Comparison of ENCODE assay signal across 8 cellular contexts in the genomic region with DNA sequence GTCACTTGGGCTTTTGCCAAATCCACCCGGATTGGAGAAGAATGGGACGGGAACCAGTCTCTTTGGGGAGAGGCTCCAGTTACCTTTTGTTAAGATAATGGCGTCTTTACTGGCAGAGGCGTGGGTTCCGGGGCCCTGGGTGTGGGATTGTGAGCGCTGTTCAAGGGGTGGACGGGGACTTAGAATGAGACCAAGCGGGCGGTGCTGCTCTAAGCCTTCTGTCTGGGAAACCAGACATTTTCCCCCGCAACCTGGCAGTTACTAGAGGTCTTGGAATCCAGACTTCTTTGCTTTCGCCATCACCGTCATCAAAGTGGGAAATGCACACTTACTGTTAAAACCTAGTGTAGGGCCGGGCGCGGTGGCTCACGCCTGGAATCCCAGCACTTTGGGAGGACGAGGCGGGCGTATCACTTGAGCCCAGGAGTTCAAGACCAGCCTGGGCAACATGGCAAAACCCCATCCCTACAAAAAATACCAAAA. TPM values are rescaled to one million over a fixed set of nuclear protein-coding genes. Genes with fewer than 3 reads are reported as not detected.
DNase-seq lines count a peak whose midpoint lies in the region; ATAC-seq, FAIRE-seq and TF ChIP-seq lines count a peak whose summit lies in the region.

No MANE protein-coding gene starts in this region.

- WGBS in heart left ventricle, 4 donors = 4 to 13% (median 6%) methylated on average over 18 to 19 of the region's 19 CpGs

- H3K9ac ChIP-seq in ES-I3 (ENCODE audit: low read depth, low read length) = peak overlapping the region; percentile 97

- POLR2A ChIA-PET in activated B cell treated with CpG ODN at 0.5 μM for 24 hours (lab: Charles Lee) = interaction anchor here (0.6 to 1.6 kb wide), 9 partner anchors 10 to 215 kb away, joined by 3 to 9 read pairs (median 4); partner anchors contain the start of gene MRPL38

- H3K4me3 ChIP-seq in heart left ventricle = peak overlapping the region; percentile 59 to 93 (median 79)

- peak overlapping the region; percentile 100 for H3K4me3 Mint-ChIP-seq in activated B cell treated with CpG ODN at 0.5 μM for 24 hours

- H3K36me3 ChIP-seq in ES-I3 (ENCODE audit: insufficient read depth, low read length) = peaks cover 4% of the 10 kb centered on the region; the same call in 1 of the 2 replicates
- peaks cover 0 to 16% (median 0%) of the 10 kb centered on the region in 9 donors for H3K36me3 ChIP-seq in heart left ventricle

- TF ChIP-seq CTCF in activated B cell treated with CpG ODN at 0.5 μM for 24 hours (IDR thresholded peaks at IDR 0.05) (no peak), heart left ventricle (IDR thresholded peaks at IDR 0.05) (no peak)

- no peaks in the 10 kb centered on the region for H3K27me3 ChIP-seq in heart left ventricle

- DNase-seq in activated B cell treated with CpG ODN at 0.5 μM for 24 hours (no peak), heart left ventricle (no peak), sciatic nerve (ENCODE audit: low spot score) (no peak), foreskin melanocyte (no peak), SIG-M5 (lab: John Stamatoyannopoulos, UW) (no peak), HTR-8/SVneo (ENCODE audit: insufficient read length, low spot score) (no peak)

- no peaks in the 10 kb centered on the region for H3K9me3 ChIP-seq in ES-I3 (ENCODE audit: control insufficient read depth, insufficient read depth, low read length)
- H3K9me3 ChIP-seq in heart left ventricle = no peaks in the 10 kb centered on the region

- FAIRE-seq in HTR-8/SVneo (lab: Jason Lieb, UNC) = no peak

- H3K27ac ChIP-seq in heart left ventricle = peak overlapping the region; percentile 92 to 100 (median 98)

- no peak for TF ChIP-seq POLR2A in heart left ventricle (IDR thresholded peaks at IDR 0.05)

- no peaks in the 10 kb centered on the region for H3K27me3 Mint-ChIP-seq in activated B cell treated with CpG ODN at 0.5 μM for 24 hours

- ATAC-seq in HG02678 (IDR thresholded peaks at IDR 0.05; ENCODE audit: unreplicated experiment) (peak; percentile 5), activated B cell treated with CpG ODN at 0.5 μM for 24 hours (ENCODE audit: low read depth) (peak; percentile 18), heart left ventricle (peak; percentile 23 to 46 (median 38)), sciatic nerve (peak; percentile 43)

- intact Hi-C loops in activated B cell treated with CpG ODN at 0.5 μM for 24 hours (cut with micrococcal nuclease) (loop anchor here (1.0 to 2.0 kb wide), 7 partner anchors 13 to 194 kb away; partner anchors contain the start of genes FBF1 and WBP2), heart left ventricle (cut with DNase I) (loop anchor here in 3 of 10 donors (2.0 to 5.0 kb wide), 2 partner anchors 37 to 75 kb away; partner anchors contain the start of genes FBF1 (in 2 of the 3) and MRPL38 (in 2 of the 3)), sciatic nerve (cut with DNase I) (no loop called here)

- H3K4me1 ChIP-seq in ES-I3 (ENCODE audit: insufficient read depth, low read length) = peaks cover 29% of the 10 kb centered on the region
- H3K4me1 ChIP-seq in heart left ventricle = peaks cover 0 to 64% (median 35%) of the 10 kb centered on the region in 12 donors

- no peaks in the 10 kb centered on the region for H3K9me3 Mint-ChIP-seq in activated B cell treated with CpG ODN at 0.5 μM for 24 hours

- CTCF ChIA-PET in activated B cell treated with CpG ODN at 0.5 μM for 24 hours (lab: Charles Lee) = interaction anchor here (0.6 kb wide), 1 partner anchor 9 kb away, joined by 3 read pairs; no protein-coding TSS in a partner anchor

- H3K4me1 Mint-ChIP-seq in activated B cell treated with CpG ODN at 0.5 μM for 24 hours = peaks cover 37% of the 10 kb centered on the region

- peaks cover 18% of the 10 kb centered on the region for H3K36me3 Mint-ChIP-seq in activated B cell treated with CpG ODN at 0.5 μM for 24 hours (ENCODE audit: low read depth)

- H3K27ac Mint-ChIP-seq in activated B cell treated with CpG ODN at 0.5 μM for 24 hours = peak overlapping the region; percentile 100

RNA-seq across cellular contexts. Expression of gene TEN1, which starts 0.7 kb away (rescaled TPM):
- total RNA-seq in activated B cell treated with CpG ODN at 0.5 μM for 24 hours (22.7 and 23.2 TPM in 2 replicates), heart left ventricle (10 to 100 TPM in 3 of 9 donors, 1 to 10 TPM in 6; 3.3 to 15.6 (median 8.6) TPM), sciatic nerve (8.1 TPM)
- 10 to 100 TPM; 17.8 to 22.1 TPM for polyA plus RNA-seq in heart left ventricle

RNA-seq across cellular contexts. Expression of gene ACOX1, which starts 0.8 kb away (rescaled TPM):
- 23.3 and 25.8 TPM in 2 replicates for total RNA-seq in activated B cell treated with CpG ODN at 0.5 μM for 24 hours
- 100 to 1,000 TPM in 2 of 9 donors, 10 to 100 TPM in 7; 65.5 to 117 (median 84.8) TPM for total RNA-seq in heart left ventricle
- polyA plus RNA-seq in heart left ventricle = 10 to 100 TPM; 19.5 to 28.7 TPM
- 64.6 TPM for total RNA-seq in sciatic nerve

RNA-seq across cellular contexts. Expression of gene CDK3, which starts 20.9 kb away (rescaled TPM):
- total RNA-seq in activated B cell treated with CpG ODN at 0.5 μM for 24 hours (11.4 and 14.1 TPM in 2 replicates), heart left ventricle (1 to 10 TPM in 6 of 9 donors, under 1 TPM in 1, not detected in 2; 0.46 to 3.1 (median 1.5) TPM), sciatic nerve (5.2 TPM)
- polyA plus RNA-seq in heart left ventricle = 1 to 10 TPM; 1.6 to 3.6 TPM

RNA-seq across cellular contexts. Expression of gene FBF1, which starts 38.9 kb away (rescaled TPM):
- 13.2 and 15.1 TPM in 2 replicates for total RNA-seq in activated B cell treated with CpG ODN at 0.5 μM for 24 hours
- total RNA-seq in heart left ventricle = 1 to 10 TPM; 1.5 to 5.4 (median 2.9) TPM
- 1 to 10 TPM; 2.0 to 3.9 TPM for polyA plus RNA-seq in heart left ventricle
- 18.5 TPM for total RNA-seq in sciatic nerve

RNA-seq across cellular contexts. Expression of gene EVPL, which starts 47.4 kb away (rescaled TPM):
- total RNA-seq in activated B cell treated with CpG ODN at 0.5 μM for 24 hours (not detected in 2 replicates), heart left ventricle (1 to 10 TPM in 1 of 9 donors, under 1 TPM in 5, not detected in 3; 0.04 to 2.0 (median 0.09) TPM), sciatic nerve (1.2 TPM)
- polyA plus RNA-seq in heart left ventricle = under 1 TPM; 0.03 to 0.04 TPM
